Comparison of ENCODE assay signal across 8 cellular contexts in genomic region chr17:58517928-58518609, GRCh38. TPM values are rescaled to one million over a fixed set of nuclear protein-coding genes. Genes with fewer than 3 reads are reported as not detected.
DNase-seq lines count a peak whose midpoint lies in the region; ATAC-seq and TF ChIP-seq lines count a peak whose summit lies in the region.

No MANE protein-coding gene starts in this region.

- peak; percentile 70 for TF ChIP-seq POLR2A in GM19099 (IDR thresholded peaks at IDR 0.05; ENCODE audit: extremely low read depth, insufficient read length, low read depth)

- peak; percentile 83 for ATAC-seq in HG03378 (IDR thresholded peaks at IDR 0.05; ENCODE audit: unreplicated experiment)

- DNase-seq in AML-193 (lab: John Stamatoyannopoulos, UW) = peak; percentile 100
- DNase-seq in NCI-H446 treated with DMSO at 0.1 percent for 48 hours (lab: John Stamatoyannopoulos, UW) = peak; percentile 99
- peak; percentile 97 for DNase-seq in activated CD4-positive, CD25-positive, alpha-beta regulatory T cell treated with anti-CD3 and anti-CD28 coated beads, Interleukin-2, amount 50 U/mL, for 72 hours
- DNase-seq in cerebellum (ENCODE audit: low spot score) = peak; percentile 100
- peak; percentile 100 for DNase-seq in islet precursor cell
- peak; percentile 98 for DNase-seq in stimulated activated CD4-positive, alpha-beta T cell treated with anti-CD3 and anti-CD28 coated beads, Interleukin-12 subunit alpha, Interleukin-12 subunit beta, amount 100 ng/mL, for 4 hours

RNA-seq across cellular contexts. Expression of gene MTMR4, which starts 3.6 kb away (rescaled TPM):
- total RNA-seq in cerebellum = 119 TPM

RNA-seq across cellular contexts. Expression of gene HSF5, which starts 29.9 kb away (rescaled TPM):
- 0.54 TPM for total RNA-seq in cerebellum

Comparison
In these comparisons a context has a peak if more than half of its experiments do, and no peak if none do; other contexts are left out.
1. Peak in every context shown above with its lines: DNase-seq and ATAC-seq.